ENCODE assay signal across 20 cellular contexts in the genomic region with DNA sequence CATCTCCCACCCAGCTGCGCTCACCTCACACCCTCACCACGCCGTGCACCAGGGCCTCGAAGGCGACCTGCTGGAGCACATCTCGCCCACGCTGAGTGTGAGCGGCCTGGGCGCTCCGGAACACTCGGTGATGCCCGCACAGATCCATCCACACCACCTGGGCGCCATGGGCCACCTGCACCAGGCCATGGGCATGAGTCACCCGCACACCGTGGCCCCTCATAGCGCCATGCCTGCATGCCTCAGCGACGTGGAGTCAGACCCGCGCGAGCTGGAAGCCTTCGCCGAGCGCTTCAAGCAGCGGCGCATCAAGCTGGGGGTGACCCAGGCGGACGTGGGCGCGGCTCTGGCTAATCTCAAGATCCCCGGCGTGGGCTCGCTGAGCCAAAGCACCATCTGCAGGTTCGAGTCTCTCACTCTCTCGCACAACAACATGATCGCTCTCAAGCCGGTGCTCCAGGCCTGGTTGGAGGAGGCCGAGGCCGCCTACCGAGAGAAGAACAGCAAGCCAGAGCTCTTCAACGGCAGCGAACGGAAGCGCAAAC. TPM values are rescaled to one million over a fixed set of nuclear protein-coding genes. Genes with fewer than 3 reads are reported as not detected.
DNase-seq lines count a peak whose midpoint lies in the region; ATAC-seq and TF ChIP-seq lines count a peak whose summit lies in the region.
"Had no signal": no experiment of that assay in that cellular context is flagged by ENCODE, and none has a peak within 500 bp of the region (broad histone marks: within the 10 kb centered on the region; RNA-seq: fewer than 3 reads in every experiment).

No MANE protein-coding gene starts in this region.

- DNase-seq in activated naive CD8-positive, alpha-beta T cell treated with anti-CD3 and anti-CD28 coated beads, Interleukin-2, amount 10 ng/mL, durations not matched to agents 7 days and 5 days, result no peak
- no peak for DNase-seq in activated naive CD8-positive, alpha-beta T cell treated with anti-CD3 and anti-CD28 coated beads for 36 hours
- DNase-seq in chondrocyte (ENCODE audit: low spot score) (no peak), thoracic aorta (ENCODE audit: low spot score) (no peak), NCI-H1092 treated with DMSO at 0.1 percent for 48 hours (lab: John Stamatoyannopoulos, UW) (no peak), colonic mucosa (no peak)
- DNase-seq: activated CD4-positive, alpha-beta T cell treated with anti-CD3 and anti-CD28 coated beads for 1 hour; amniotic stem cell; COR-L47; GDM1; NCI-H1105; occipital lobe; stimulated activated CD4-positive, alpha-beta T cell treated with anti-CD3 and anti-CD28 coated beads, Interleukin-4, amount 100 ng/mL, for 4 hours had no signal

- H3K4me1 Mint-ChIP-seq in activated naive CD8-positive, alpha-beta T cell treated with anti-CD3 and anti-CD28 coated beads, Interleukin-2, amount 10 ng/mL, durations not matched to agents 7 days and 5 days, result peaks cover 12% of the 10 kb centered on the region
- peaks cover 14% of the 10 kb centered on the region for H3K4me1 Mint-ChIP-seq in activated naive CD8-positive, alpha-beta T cell treated with anti-CD3 and anti-CD28 coated beads for 36 hours
- peaks cover 33% of the 10 kb centered on the region for H3K4me1 Mint-ChIP-seq in chondrocyte (ENCODE audit: low read depth)
- no peaks in the 10 kb centered on the region for H3K4me1 Mint-ChIP-seq in activated T-helper 17 cell treated with anti-CD3 and anti-CD28 coated beads, Interleukin-2, amount 50 U/mL, for 72 hours

- H3K4me3 ChIP-seq in muscle layer of duodenum (ENCODE audit: low read depth in 1 of 2, low read length in 2 of 2) (peak overlapping the region; percentile 16 to 54), thoracic aorta (peak overlapping the region; percentile 57), colonic mucosa (no peak overlapping the region)

- H3K9ac ChIP-seq in colonic mucosa (ENCODE audit: low read depth in 2 of 2, low read length in 2 of 2), result no peak overlapping the region

- H3K27me3 ChIP-seq in muscle layer of duodenum (ENCODE audit: low read depth, low read length) (peaks cover 71% of the 10 kb centered on the region), thoracic aorta (replicated peaks; ENCODE audit: insufficient read depth) (peaks cover 17% of the 10 kb centered on the region), colonic mucosa (peaks cover 84% of the 10 kb centered on the region)

- peaks cover 94% of the 10 kb centered on the region for H3K27me3 Mint-ChIP-seq in activated naive CD8-positive, alpha-beta T cell treated with anti-CD3 and anti-CD28 coated beads, Interleukin-2, amount 10 ng/mL, durations not matched to agents 7 days and 5 days
- H3K27me3 Mint-ChIP-seq in activated naive CD8-positive, alpha-beta T cell treated with anti-CD3 and anti-CD28 coated beads for 36 hours, result peaks cover 94% of the 10 kb centered on the region
- peaks cover 92% of the 10 kb centered on the region for H3K27me3 Mint-ChIP-seq in chondrocyte (ENCODE audit: low read depth)
- H3K27me3 Mint-ChIP-seq in activated T-helper 17 cell treated with anti-CD3 and anti-CD28 coated beads, Interleukin-2, amount 50 U/mL, for 72 hours, result peaks cover 82% of the 10 kb centered on the region

- H3K27ac ChIP-seq in muscle layer of duodenum (ENCODE audit: low read length) (no peak overlapping the region), thoracic aorta (no peak overlapping the region), colonic mucosa (no peak overlapping the region)

- H3K9me3 Mint-ChIP-seq in activated naive CD8-positive, alpha-beta T cell treated with anti-CD3 and anti-CD28 coated beads, Interleukin-2, amount 10 ng/mL, durations not matched to agents 7 days and 5 days, result peaks cover 1% of the 10 kb centered on the region
- H3K9me3 Mint-ChIP-seq in activated naive CD8-positive, alpha-beta T cell treated with anti-CD3 and anti-CD28 coated beads for 36 hours, result peaks cover 1% of the 10 kb centered on the region
- H3K9me3 Mint-ChIP-seq in chondrocyte (ENCODE audit: low read depth), result no peaks in the 10 kb centered on the region
- H3K9me3 Mint-ChIP-seq in activated T-helper 17 cell treated with anti-CD3 and anti-CD28 coated beads, Interleukin-2, amount 50 U/mL, for 72 hours, result no peaks in the 10 kb centered on the region
- H3K9me3 Mint-ChIP-seq: activated T-cell treated with anti-CD3 and anti-CD28 coated beads, Interleukin-2, amount 50 U/mL, for 72 hours; T-helper 2 cell treated with Interferon-gamma antibody and Interleukin-4, amounts not matched to agents 5 μg/mL and 100 μg/mL, for 36 hours had no signal

- TF ChIP-seq CTCF in chondrocyte (IDR thresholded peaks at IDR 0.05) (no peak), thoracic aorta (IDR thresholded peaks at IDR 0.05) (no peak), colonic mucosa (IDR thresholded peaks at IDR 0.05) (no peak)

- H3K36me3 Mint-ChIP-seq in activated naive CD8-positive, alpha-beta T cell treated with anti-CD3 and anti-CD28 coated beads, Interleukin-2, amount 10 ng/mL, durations not matched to agents 7 days and 5 days, result peaks cover 3% of the 10 kb centered on the region
- no peaks in the 10 kb centered on the region for H3K36me3 Mint-ChIP-seq in activated naive CD8-positive, alpha-beta T cell treated with anti-CD3 and anti-CD28 coated beads for 36 hours
- H3K36me3 Mint-ChIP-seq in chondrocyte (ENCODE audit: low read depth), result peaks cover 2% of the 10 kb centered on the region
- H3K36me3 Mint-ChIP-seq in activated T-helper 17 cell treated with anti-CD3 and anti-CD28 coated beads, Interleukin-2, amount 50 U/mL, for 72 hours (ENCODE audit: low read depth), result peaks cover 8% of the 10 kb centered on the region

- peaks cover 3 to 22% of the 10 kb centered on the region in 2 donors for H3K4me1 ChIP-seq in muscle layer of duodenum (ENCODE audit: control insufficient read depth in 1 of 2, insufficient read depth in 2 of 2, low read length in 2 of 2)
- H3K4me1 ChIP-seq in thoracic aorta (ENCODE audit: control insufficient read depth in 1 of 2, low read depth in 2 of 2), result peaks cover 4 to 15% of the 10 kb centered on the region in 2 donors
- peaks cover under 1% of the 10 kb centered on the region for H3K4me1 ChIP-seq in colonic mucosa

- H3K4me3 Mint-ChIP-seq in activated naive CD8-positive, alpha-beta T cell treated with anti-CD3 and anti-CD28 coated beads, Interleukin-2, amount 10 ng/mL, durations not matched to agents 7 days and 5 days, result peak overlapping the region; percentile 11
- H3K4me3 Mint-ChIP-seq in activated naive CD8-positive, alpha-beta T cell treated with anti-CD3 and anti-CD28 coated beads for 36 hours, result no peak overlapping the region
- H3K4me3 Mint-ChIP-seq in chondrocyte (ENCODE audit: unreplicated experiment), result peak overlapping the region; percentile 52
- H3K4me3 Mint-ChIP-seq in activated T-helper 17 cell treated with anti-CD3 and anti-CD28 coated beads, Interleukin-2, amount 50 U/mL, for 72 hours, result no peak overlapping the region
- H3K4me3 Mint-ChIP-seq: T-helper 2 cell treated with Interferon-gamma antibody and Interleukin-4, amounts not matched to agents 5 μg/mL and 100 μg/mL, for 36 hours had no signal

- H3K27ac Mint-ChIP-seq in activated naive CD8-positive, alpha-beta T cell treated with anti-CD3 and anti-CD28 coated beads, Interleukin-2, amount 10 ng/mL, durations not matched to agents 7 days and 5 days, result peak overlapping the region; percentile 12
- H3K27ac Mint-ChIP-seq in activated naive CD8-positive, alpha-beta T cell treated with anti-CD3 and anti-CD28 coated beads for 36 hours, result no peak overlapping the region
- H3K27ac Mint-ChIP-seq in chondrocyte (ENCODE audit: unreplicated experiment), result no peak overlapping the region
- no peak overlapping the region for H3K27ac Mint-ChIP-seq in activated T-helper 17 cell treated with anti-CD3 and anti-CD28 coated beads, Interleukin-2, amount 50 U/mL, for 72 hours
- H3K27ac Mint-ChIP-seq: activated T-cell treated with anti-CD3 and anti-CD28 coated beads, Interleukin-2, amount 50 U/mL, for 72 hours; T-helper 2 cell treated with Interferon-gamma antibody and Interleukin-4, amounts not matched to agents 5 μg/mL and 100 μg/mL, for 36 hours had no signal

- intact Hi-C loops in colonic mucosa (cut with DNase I), result no loop called here

- H3K36me3 ChIP-seq in muscle layer of duodenum (ENCODE audit: control insufficient read depth in 1 of 2, insufficient read depth in 2 of 2, low read length in 2 of 2), result no peaks in the 10 kb centered on the region
- H3K36me3 ChIP-seq in thoracic aorta, result no peaks in the 10 kb centered on the region
- H3K36me3 ChIP-seq in colonic mucosa, result no peaks in the 10 kb centered on the region

- H3K9me3 ChIP-seq in muscle layer of duodenum (ENCODE audit: control insufficient read depth in 1 of 2, low read length in 2 of 2), result no peaks in the 10 kb centered on the region
- no peaks in the 10 kb centered on the region for H3K9me3 ChIP-seq in thoracic aorta
- H3K9me3 ChIP-seq in colonic mucosa, result no peaks in the 10 kb centered on the region

- POLR2A ChIA-PET in activated naive CD8-positive, alpha-beta T cell treated with anti-CD3 and anti-CD28 coated beads, Interleukin-2, amount 10 ng/mL, durations not matched to agents 7 days and 5 days (lab: Charles Lee), result no interaction called here

- no peak for ATAC-seq in activated naive CD8-positive, alpha-beta T cell treated with anti-CD3 and anti-CD28 coated beads, Interleukin-2, amount 10 ng/mL, durations not matched to agents 7 days and 5 days (ENCODE audit: low read depth)
- no peak for ATAC-seq in thoracic aorta (ENCODE audit: insufficient number of reproducible peaks, low FRiP score, low read depth)
- ATAC-seq in activated T-helper 17 cell treated with anti-CD3 and anti-CD28 coated beads, Interleukin-2, amount 50 U/mL, for 72 hours (replicated peaks), result no peak
- ATAC-seq: activated T-cell treated with anti-CD3 and anti-CD28 coated beads, Interleukin-2, amount 50 U/mL, for 72 hours; Right ventricle myocardium inferior had no signal

RNA-seq across cellular contexts. Expression of gene POU4F3, which starts 1.1 kb away (rescaled TPM):
- under 1 TPM in 1 of 2 experiments, not detected in 1; 0.11 TPM for total RNA-seq in activated naive CD8-positive, alpha-beta T cell treated with anti-CD3 and anti-CD28 coated beads, Interleukin-2, amount 10 ng/mL, durations not matched to agents 7 days and 5 days
- total RNA-seq in activated naive CD8-positive, alpha-beta T cell treated with anti-CD3 and anti-CD28 coated beads for 36 hours, result under 1 TPM in 1 of 2 experiments, not detected in 1; 0.08 TPM
- total RNA-seq in chondrocyte, result not detected in 3 replicates
- total RNA-seq in thoracic aorta, result not detected
- not detected for total RNA-seq in colonic mucosa
- not detected for total RNA-seq in activated T-helper 17 cell treated with anti-CD3 and anti-CD28 coated beads, Interleukin-2, amount 50 U/mL, for 72 hours
- total RNA-seq: activated T-cell treated with anti-CD3 and anti-CD28 coated beads, Interleukin-2, amount 50 U/mL, for 72 hours; cerebellum; mesenteric fat pad; occipital lobe; Right ventricle myocardium inferior had no signal

Comparison
In these comparisons a context has a peak if more than half of its experiments do, and no peak if none do; other contexts are left out.
1. H3K4me3 Mint-ChIP-seq: peak in activated naive CD8-positive, alpha-beta T cell treated with anti-CD3 and anti-CD28 coated beads, Interleukin-2, amount 10 ng/mL, durations not matched to agents 7 days and 5 days (single experiment) and chondrocyte (single experiment); none in activated naive CD8-positive, alpha-beta T cell treated with anti-CD3 and anti-CD28 coated beads for 36 hours (single experiment) and activated T-helper 17 cell treated with anti-CD3 and anti-CD28 coated beads, Interleukin-2, amount 50 U/mL, for 72 hours (single experiment).